In genomic region chr18:44846450-44846849, GRCh38 we compare ENCODE assay signal across 36 cellular contexts.
"Had no signal": no experiment of that assay in that cellular context is flagged by ENCODE, and none has a peak within 500 bp of the region (broad histone marks: within the 10 kb centered on the region; RNA-seq: fewer than 3 reads in every experiment).

No MANE protein-coding gene starts in this region.

- H3K27me3 Mint-ChIP-seq: activated CD4-positive, alpha-beta T cell treated with anti-CD3 and anti-CD28 coated beads for 36 hours; activated CD4-positive, alpha-beta T cell treated with anti-CD3 and anti-CD28 coated beads, Interleukin-2, amount 10 ng/mL, durations not matched to agents 7 days and 5 days; activated CD8-positive, alpha-beta memory T cell treated with anti-CD3 and anti-CD28 coated beads, Interleukin-2, amount 10 ng/mL, durations not matched to agents 7 days and 5 days; activated naive CD4-positive, alpha-beta T cell treated with anti-CD3 and anti-CD28 coated beads, Interleukin-2, amount 50 U/mL, for 24 hours; activated naive CD8-positive, alpha-beta T cell; activated T-cell treated with anti-CD3 and anti-CD28 coated beads, Interleukin-2, amount 50 U/mL, for 24 hours; brain; central memory CD8-positive, alpha-beta T cell had no signal

- H3K9me3 Mint-ChIP-seq: activated CD4-positive, alpha-beta T cell treated with anti-CD3 and anti-CD28 coated beads, Interleukin-2, amount 10 ng/mL, durations not matched to agents 7 days and 5 days; activated naive CD4-positive, alpha-beta T cell treated with anti-CD3 and anti-CD28 coated beads, Interleukin-2, amount 10 ng/mL, durations not matched to agents 7 days and 5 days; activated naive CD4-positive, alpha-beta T cell treated with anti-CD3 and anti-CD28 coated beads, Interleukin-2, amount 50 U/mL, for 24 hours; activated naive CD8-positive, alpha-beta T cell treated with anti-CD3 and anti-CD28 coated beads, Interleukin-2, amount 50 U/mL, for 24 hours; activated T-cell treated with anti-CD3 and anti-CD28 coated beads, Interleukin-2, amount 50 U/mL, for 24 hours; central memory CD8-positive, alpha-beta T cell; T-helper 2 cell treated with Interferon-gamma antibody and Interleukin-4, amounts not matched to agents 5 μg/mL and 100 μg/mL, for 36 hours had no signal

- DNase-seq: activated CD4-positive, alpha-beta memory T cell treated with anti-CD3 and anti-CD28 coated beads, Interleukin-2, amount 10 ng/mL, durations not matched to agents 7 days and 5 days; activated CD4-positive, alpha-beta T cell treated with anti-CD3 and anti-CD28 coated beads for 1 hour; activated CD4-positive, alpha-beta T cell treated with anti-CD3 and anti-CD28 coated beads for 36 hours; activated CD4-positive, alpha-beta T cell treated with anti-CD3 and anti-CD28 coated beads for 48 hours; activated CD4-positive, alpha-beta T cell treated with anti-CD3 and anti-CD28 coated beads, Interleukin-2, amount 10 ng/mL, durations not matched to agents 7 days and 5 days; activated CD4-positive, alpha-beta T cell treated with anti-CD3 and anti-CD28 coated beads, Interleukin-2, amount 50 U/mL, for 48 hours; activated CD4-positive, CD25-positive, alpha-beta regulatory T cell; activated CD8-positive, alpha-beta memory T cell treated with anti-CD3 and anti-CD28 coated beads for 24 hours; activated CD8-positive, alpha-beta memory T cell treated with anti-CD3 and anti-CD28 coated beads, Interleukin-2, amount 10 ng/mL, durations not matched to agents 7 days and 5 days; activated CD8-positive, alpha-beta memory T cell treated with anti-CD3 and anti-CD28 coated beads, Interleukin-2, amount 50 U/mL, for 48 hours; activated CD8-positive, alpha-beta T cell treated with anti-CD3 and anti-CD28 coated beads, Interleukin-2, amount 10 ng/mL, durations not matched to agents 7 days and 5 days; activated effector memory CD4-positive, alpha-beta T cell treated with Interleukin-2 at 50 U/mL for 16 hours; activated gamma-delta T cell; activated naive CD4-positive, alpha-beta T cell treated with anti-CD3 and anti-CD28 coated beads, Interleukin-2, amount 10 ng/mL, durations not matched to agents 7 days and 5 days; activated naive CD4-positive, alpha-beta T cell treated with Interleukin-2 at 50 U/mL for 16 hours; activated naive CD8-positive, alpha-beta T cell treated with anti-CD3 and anti-CD28 coated beads, Interleukin-2, amount 10 ng/mL, durations not matched to agents 7 days and 5 days; activated naive CD8-positive, alpha-beta T cell treated with anti-CD3 and anti-CD28 coated beads, Interleukin-2, amount 50 U/mL, for 24 hours; activated T-cell treated with anti-CD3 and anti-CD28 coated beads, Interleukin-2, amount 50 U/mL, for 24 hours; activated T-cell treated with anti-CD3 and anti-CD28 coated beads, Interleukin-2, amount 50 U/mL, for 48 hours; amygdala; anterior cingulate cortex; caudate nucleus; cerebellar nuclear complex; T-helper 1 cell; T-helper 2 cell; T-helper 9 cell; WERI-Rb-1 had no signal

- H3K4me1 Mint-ChIP-seq: activated CD4-positive, alpha-beta memory T cell treated with anti-CD3 and anti-CD28 coated beads, Interleukin-2, amount 10 ng/mL, durations not matched to agents 7 days and 5 days; activated CD4-positive, alpha-beta T cell treated with anti-CD3 and anti-CD28 coated beads for 36 hours; activated CD4-positive, alpha-beta T cell treated with anti-CD3 and anti-CD28 coated beads, Interleukin-2, amount 10 ng/mL, durations not matched to agents 7 days and 5 days; activated CD8-positive, alpha-beta memory T cell treated with anti-CD3 and anti-CD28 coated beads, Interleukin-2, amount 10 ng/mL, durations not matched to agents 7 days and 5 days; activated naive CD4-positive, alpha-beta T cell treated with anti-CD3 and anti-CD28 coated beads, Interleukin-2, amount 10 ng/mL, durations not matched to agents 7 days and 5 days; activated naive CD4-positive, alpha-beta T cell treated with anti-CD3 and anti-CD28 coated beads, Interleukin-2, amount 50 U/mL, for 24 hours; activated naive CD8-positive, alpha-beta T cell treated with anti-CD3 and anti-CD28 coated beads, Interleukin-2, amount 10 ng/mL, durations not matched to agents 7 days and 5 days; central memory CD8-positive, alpha-beta T cell had no signal

- H3K4me3 Mint-ChIP-seq: activated CD4-positive, alpha-beta memory T cell treated with anti-CD3 and anti-CD28 coated beads, Interleukin-2, amount 10 ng/mL, durations not matched to agents 7 days and 5 days; activated CD4-positive, alpha-beta T cell treated with anti-CD3 and anti-CD28 coated beads for 36 hours; activated CD4-positive, alpha-beta T cell treated with anti-CD3 and anti-CD28 coated beads, Interleukin-2, amount 10 ng/mL, durations not matched to agents 7 days and 5 days; activated CD8-positive, alpha-beta memory T cell treated with anti-CD3 and anti-CD28 coated beads, Interleukin-2, amount 10 ng/mL, durations not matched to agents 7 days and 5 days; activated CD8-positive, alpha-beta T cell treated with anti-CD3 and anti-CD28 coated beads, Interleukin-2, amount 10 ng/mL, durations not matched to agents 7 days and 5 days; activated naive CD4-positive, alpha-beta T cell treated with anti-CD3 and anti-CD28 coated beads, Interleukin-2, amount 10 ng/mL, durations not matched to agents 7 days and 5 days; activated naive CD4-positive, alpha-beta T cell treated with anti-CD3 and anti-CD28 coated beads, Interleukin-2, amount 50 U/mL, for 24 hours; activated naive CD8-positive, alpha-beta T cell; activated naive CD8-positive, alpha-beta T cell treated with anti-CD3 and anti-CD28 coated beads, Interleukin-2, amount 10 ng/mL, durations not matched to agents 7 days and 5 days; activated naive CD8-positive, alpha-beta T cell treated with anti-CD3 and anti-CD28 coated beads, Interleukin-2, amount 50 U/mL, for 24 hours; activated T-cell treated with anti-CD3 and anti-CD28 coated beads, Interleukin-2, amount 50 U/mL, for 24 hours; brain; central memory CD8-positive, alpha-beta T cell; T-helper 1 cell treated with Interleukin-12 subunit alpha and Interleukin-12 subunit beta and Interleukin-4 antibody, amounts not matched to agents 30 μg/mL and 1 μg/mL, for 36 hours; T-helper 2 cell treated with Interferon-gamma antibody and Interleukin-4, amounts not matched to agents 5 μg/mL and 100 μg/mL, for 36 hours; WTC11 had no signal

- H3K36me3 Mint-ChIP-seq: activated naive CD4-positive, alpha-beta T cell treated with anti-CD3 and anti-CD28 coated beads, Interleukin-2, amount 10 ng/mL, durations not matched to agents 7 days and 5 days; activated naive CD4-positive, alpha-beta T cell treated with anti-CD3 and anti-CD28 coated beads, Interleukin-2, amount 50 U/mL, for 24 hours; activated naive CD8-positive, alpha-beta T cell; activated naive CD8-positive, alpha-beta T cell treated with anti-CD3 and anti-CD28 coated beads, Interleukin-2, amount 10 ng/mL, durations not matched to agents 7 days and 5 days; WTC11 had no signal

- H3K27ac Mint-ChIP-seq: activated CD4-positive, alpha-beta memory T cell treated with anti-CD3 and anti-CD28 coated beads, Interleukin-2, amount 10 ng/mL, durations not matched to agents 7 days and 5 days; activated CD4-positive, alpha-beta T cell treated with anti-CD3 and anti-CD28 coated beads for 36 hours; activated CD4-positive, alpha-beta T cell treated with anti-CD3 and anti-CD28 coated beads, Interleukin-2, amount 10 ng/mL, durations not matched to agents 7 days and 5 days; activated CD8-positive, alpha-beta memory T cell treated with anti-CD3 and anti-CD28 coated beads, Interleukin-2, amount 10 ng/mL, durations not matched to agents 7 days and 5 days; activated CD8-positive, alpha-beta T cell treated with anti-CD3 and anti-CD28 coated beads, Interleukin-2, amount 10 ng/mL, durations not matched to agents 7 days and 5 days; activated naive CD4-positive, alpha-beta T cell treated with anti-CD3 and anti-CD28 coated beads, Interleukin-2, amount 10 ng/mL, durations not matched to agents 7 days and 5 days; activated naive CD4-positive, alpha-beta T cell treated with anti-CD3 and anti-CD28 coated beads, Interleukin-2, amount 50 U/mL, for 24 hours; activated naive CD8-positive, alpha-beta T cell; activated naive CD8-positive, alpha-beta T cell treated with anti-CD3 and anti-CD28 coated beads, Interleukin-2, amount 10 ng/mL, durations not matched to agents 7 days and 5 days; activated naive CD8-positive, alpha-beta T cell treated with anti-CD3 and anti-CD28 coated beads, Interleukin-2, amount 50 U/mL, for 24 hours; activated T-cell treated with anti-CD3 and anti-CD28 coated beads, Interleukin-2, amount 50 U/mL, for 24 hours; activated T-helper 2 cell treated with anti-CD3 and anti-CD28 coated beads, Interferon-gamma antibody, Interleukin-2, Interleukin-4, amounts not matched to agents 10 μg/mL and 5 μg/mL and 100 μg/mL, durations not matched to agents 14 hours and 24 hours and 36 hours; T-helper 1 cell treated with Interleukin-12 subunit alpha and Interleukin-12 subunit beta and Interleukin-4 antibody, amounts not matched to agents 30 μg/mL and 1 μg/mL, for 36 hours; T-helper 2 cell treated with Interferon-gamma antibody and Interleukin-4, amounts not matched to agents 5 μg/mL and 100 μg/mL, for 36 hours; WTC11 had no signal

- ATAC-seq: activated CD4-positive, alpha-beta T cell treated with anti-CD3 and anti-CD28 coated beads for 36 hours; activated CD4-positive, CD25-positive, alpha-beta regulatory T cell treated with anti-CD3 and anti-CD28 coated beads, Interleukin-2, amount 50 U/mL, for 24 hours; activated CD8-positive, alpha-beta memory T cell treated with anti-CD3 and anti-CD28 coated beads, Interleukin-2, amount 10 ng/mL, durations not matched to agents 7 days and 5 days; activated CD8-positive, alpha-beta T cell treated with anti-CD3 and anti-CD28 coated beads, Interleukin-2, amount 10 ng/mL, durations not matched to agents 7 days and 5 days; activated naive CD8-positive, alpha-beta T cell treated with anti-CD3 and anti-CD28 coated beads, Interleukin-2, amount 50 U/mL, for 24 hours; WTC11 had no signal
